Comparison of ENCODE assay signal across 6 cellular contexts in genomic region chr7:5035276-5035675, GRCh38.
"Had no signal": no experiment of that assay in that cellular context is flagged by ENCODE, and none has a peak within 500 bp of the region (broad histone marks: within the 10 kb centered on the region; RNA-seq: fewer than 3 reads in every experiment).

No MANE protein-coding gene starts in this region.

- H3K27me3 Mint-ChIP-seq: IgD-negative memory B cell had no signal

- H3K4me3 Mint-ChIP-seq: IgD-negative memory B cell had no signal

- H3K4me3 ChIP-seq: K562 had no signal

- DNase-seq: IMR-90, KBM-7 had no signal

- ATAC-seq: HepG2, K562 had no signal

- H3K27ac ChIP-seq: HL-60 had no signal
